Comparison of ENCODE assay signal across 8 cellular contexts in the genomic region with DNA sequence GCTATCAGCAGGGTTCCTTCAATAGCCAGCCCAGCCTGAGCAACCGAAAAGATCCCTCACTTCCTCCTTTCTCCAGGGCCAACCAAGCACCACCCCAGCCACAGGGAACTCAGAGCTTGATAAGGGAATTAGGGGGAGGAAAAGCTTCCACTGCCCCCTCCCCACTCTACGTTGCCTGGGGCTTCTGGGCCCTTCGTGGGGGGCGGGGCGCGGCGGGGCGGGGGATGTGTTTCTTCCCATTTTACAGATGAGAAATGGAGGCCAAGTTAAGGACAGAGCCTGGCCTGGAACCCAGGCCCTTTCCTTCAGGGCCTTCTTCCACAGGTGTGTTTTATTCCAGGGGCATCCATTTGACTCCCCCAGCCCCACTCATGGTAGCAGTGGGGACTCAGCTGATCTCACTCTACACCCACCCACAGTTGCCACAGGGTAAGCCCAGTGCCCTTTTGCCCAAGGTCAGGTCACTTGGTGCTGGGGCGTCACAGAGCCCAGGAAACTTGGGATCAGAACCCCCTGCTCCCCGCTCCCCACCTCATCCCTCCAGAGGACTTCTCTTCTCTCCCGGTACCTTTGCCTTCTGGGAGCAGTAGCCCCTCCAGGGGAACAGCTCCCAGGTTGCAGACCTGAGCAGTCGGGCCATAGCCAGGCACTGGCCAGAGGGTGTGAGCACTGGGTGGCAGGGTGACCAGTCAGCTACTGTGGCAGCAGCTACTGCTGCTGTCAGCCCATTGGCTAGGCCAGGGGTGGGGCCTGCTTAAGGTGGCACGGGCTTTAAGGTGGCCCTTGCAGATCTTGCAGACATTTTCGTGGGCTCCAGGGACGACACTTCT. TPM values are rescaled to one million over a fixed set of nuclear protein-coding genes. Genes with fewer than 3 reads are reported as not detected.
A peak's percentile ranks its signal among the peaks of the same experiment; 100 is the strongest.
DNase-seq lines count a peak whose midpoint lies in the region; ATAC-seq and TF ChIP-seq lines count a peak whose summit lies in the region.

LDHD (minus strand) TSS at position 700 of the 830 bp plus-strand sequence; CDS start at position 640, 60 bp downstream.

- DNase-seq in activated naive CD8-positive, alpha-beta T cell treated with anti-CD3 and anti-CD28 coated beads, Interleukin-2, amount 50 U/mL, for 24 hours, result no peak
- DNase-seq in activated naive CD8-positive, alpha-beta T cell treated with anti-CD3 and anti-CD28 coated beads for 36 hours, result no peak
- peak; percentile 68 for DNase-seq in SKM-1 treated with dmso at 0.1 percent for 144 hours (lab: John Stamatoyannopoulos, UW; ENCODE audit: unreplicated experiment)
- peak; percentile 91 for DNase-seq in midbrain (lab: John Stamatoyannopoulos, UW)
- DNase-seq in upper lobe of right lung, result peak; percentile 93

- no peak within 1 kb of the TSS for H3K4me3 Mint-ChIP-seq in activated naive CD8-positive, alpha-beta T cell treated with anti-CD3 and anti-CD28 coated beads, Interleukin-2, amount 50 U/mL, for 24 hours
- no peak within 1 kb of the TSS for H3K4me3 Mint-ChIP-seq in activated naive CD8-positive, alpha-beta T cell treated with anti-CD3 and anti-CD28 coated beads for 36 hours

- no peaks in the 10 kb centered on the region for H3K9me3 ChIP-seq in esophagus (ENCODE audit: control insufficient read depth in 2 of 2, insufficient read depth in 1 of 2, low read depth in 1 of 2, low read length in 1 of 2)
- no peaks in the 10 kb centered on the region for H3K9me3 ChIP-seq in upper lobe of right lung

- peaks cover 11% of the 10 kb centered on the region for H3K4me1 Mint-ChIP-seq in activated naive CD8-positive, alpha-beta T cell treated with anti-CD3 and anti-CD28 coated beads, Interleukin-2, amount 50 U/mL, for 24 hours
- H3K4me1 Mint-ChIP-seq in activated naive CD8-positive, alpha-beta T cell treated with anti-CD3 and anti-CD28 coated beads for 36 hours, result peaks cover 6% of the 10 kb centered on the region

- H3K27ac Mint-ChIP-seq in activated naive CD8-positive, alpha-beta T cell treated with anti-CD3 and anti-CD28 coated beads, Interleukin-2, amount 50 U/mL, for 24 hours, result no peak within 1 kb of the TSS
- no peak within 1 kb of the TSS for H3K27ac Mint-ChIP-seq in activated naive CD8-positive, alpha-beta T cell treated with anti-CD3 and anti-CD28 coated beads for 36 hours

- H3K27ac ChIP-seq in esophagus (ENCODE audit: low read depth in 2 of 2, low read length in 1 of 2) (peak within 1 kb of the TSS; percentile 29 to 67), upper lobe of right lung (peak within 1 kb of the TSS; percentile 62)

- peak; percentile 47 for ATAC-seq in activated naive CD8-positive, alpha-beta T cell treated with anti-CD3 and anti-CD28 coated beads, Interleukin-2, amount 50 U/mL, for 24 hours
- ATAC-seq in upper lobe of right lung (peak; percentile 98), GM18502 (IDR thresholded peaks at IDR 0.05; ENCODE audit: poor library complexity, unreplicated experiment) (no peak), HG03196 (IDR thresholded peaks at IDR 0.05; ENCODE audit: unreplicated experiment) (no peak)

- peaks cover 2% of the 10 kb centered on the region for H3K9me3 Mint-ChIP-seq in activated naive CD8-positive, alpha-beta T cell treated with anti-CD3 and anti-CD28 coated beads, Interleukin-2, amount 50 U/mL, for 24 hours
- no peaks in the 10 kb centered on the region for H3K9me3 Mint-ChIP-seq in activated naive CD8-positive, alpha-beta T cell treated with anti-CD3 and anti-CD28 coated beads for 36 hours

- 44 to 46% methylated on average over 15 of the region's 15 CpGs for WGBS in esophagus, 2 donors

- H3K27me3 Mint-ChIP-seq in activated naive CD8-positive, alpha-beta T cell treated with anti-CD3 and anti-CD28 coated beads, Interleukin-2, amount 50 U/mL, for 24 hours, result peaks cover 13% of the 10 kb centered on the region
- peaks cover 18% of the 10 kb centered on the region for H3K27me3 Mint-ChIP-seq in activated naive CD8-positive, alpha-beta T cell treated with anti-CD3 and anti-CD28 coated beads for 36 hours

- H3K4me1 ChIP-seq in esophagus (ENCODE audit: control insufficient read depth in 2 of 2, insufficient read depth in 2 of 2, low read length in 1 of 2), result peaks cover 0 to 8% of the 10 kb centered on the region in 2 donors
- peaks cover 21% of the 10 kb centered on the region for H3K4me1 ChIP-seq in upper lobe of right lung

- intact Hi-C loops in upper lobe of right lung (cut with DNase I), result no loop called here

- H3K4me3 ChIP-seq in esophagus (ENCODE audit: low read depth in 1 of 2, low read length in 2 of 2), result peak within 1 kb of the TSS; percentile 63 to 67
- peak within 1 kb of the TSS; percentile 55 for H3K4me3 ChIP-seq in upper lobe of right lung

- H3K27me3 ChIP-seq in esophagus (ENCODE audit: control insufficient read depth in 1 of 2, insufficient read depth in 2 of 2, low read length in 2 of 2), result no peaks in the 10 kb centered on the region
- H3K27me3 ChIP-seq in upper lobe of right lung, result no peaks in the 10 kb centered on the region

- H3K36me3 ChIP-seq in esophagus (ENCODE audit: control insufficient read depth in 2 of 2, insufficient read depth in 2 of 2, low read length in 1 of 2) (peaks cover 0 to 3% of the 10 kb centered on the region in 2 donors), upper lobe of right lung (no peaks in the 10 kb centered on the region)

- TF ChIP-seq CTCF in upper lobe of right lung (IDR thresholded peaks at IDR 0.05), result no peak

- H3K36me3 Mint-ChIP-seq in activated naive CD8-positive, alpha-beta T cell treated with anti-CD3 and anti-CD28 coated beads, Interleukin-2, amount 50 U/mL, for 24 hours (ENCODE audit: low read depth), result peaks cover under 1% of the 10 kb centered on the region
- H3K36me3 Mint-ChIP-seq in activated naive CD8-positive, alpha-beta T cell treated with anti-CD3 and anti-CD28 coated beads for 36 hours, result no peaks in the 10 kb centered on the region

RNA-seq across cellular contexts. Expression of gene LDHD, which starts in this region (rescaled TPM):
- not detected for total RNA-seq in activated naive CD8-positive, alpha-beta T cell treated with anti-CD3 and anti-CD28 coated beads for 36 hours
- 10 to 100 TPM; 11.8 to 12.6 TPM for polyA plus RNA-seq in esophagus
- total RNA-seq in upper lobe of right lung, result 10.7 TPM

Comparison
In these comparisons a context has a peak if more than half of its experiments do, and no peak if none do; other contexts are left out.
1. RNA of gene LDHD (total RNA-seq): 10.7 TPM in upper lobe of right lung (single experiment); not detected in activated naive CD8-positive, alpha-beta T cell treated with anti-CD3 and anti-CD28 coated beads for 36 hours; every median in the first group is over 10 times any median in the second.
2. ATAC-seq: peak in activated naive CD8-positive, alpha-beta T cell treated with anti-CD3 and anti-CD28 coated beads, Interleukin-2, amount 50 U/mL, for 24 hours (single experiment) and upper lobe of right lung (single experiment); none in GM18502 (single experiment) and HG03196 (single experiment).
3. DNase-seq: peak in SKM-1 treated with dmso at 0.1 percent for 144 hours (single experiment), midbrain (single experiment) and upper lobe of right lung (single experiment); none in activated naive CD8-positive, alpha-beta T cell treated with anti-CD3 and anti-CD28 coated beads, Interleukin-2, amount 50 U/mL, for 24 hours (single experiment) and activated naive CD8-positive, alpha-beta T cell treated with anti-CD3 and anti-CD28 coated beads for 36 hours (single experiment).